Comparison of ENCODE assay signal across 8 cellular contexts in genomic region chr2:161237397-161238263, GRCh38.
A peak's percentile ranks its signal among the peaks of the same experiment; 100 is the strongest.
DNase-seq lines count a peak whose midpoint lies in the region; ATAC-seq and TF ChIP-seq lines count a peak whose summit lies in the region.

No MANE protein-coding gene starts in this region.

- TF ChIP-seq RAD21 in SK-N-SH (IDR thresholded peaks at IDR 0.05; ENCODE audit: low read length), result no peak

- CTCF ChIA-PET in SK-N-SH (lab: Yijun Ruan, JAX), result interaction anchor here (0.6 to 2.0 kb wide), 10 partner anchors 9 to 180 kb away, joined by 3 to 17 read pairs (median 4); no protein-coding TSS in a partner anchor

- peaks cover 5 to 11% of the 10 kb centered on the region in 2 experiments; a peak in 2 of 4 replicates for H3K4me1 ChIP-seq in SK-N-SH (ENCODE audit: control insufficient read depth in 1 of 2, insufficient read depth in 2 of 2, low read depth in 1 of 2, low read length in 1 of 2)
- peaks cover 5 to 15% of the 10 kb centered on the region in 2 donors for H3K4me1 ChIP-seq in adrenal gland (replicated peaks in 1 of 2)

- H3K9ac ChIP-seq in SK-N-SH, result no peak overlapping the region

- peak overlapping the region; percentile 82 for H2AFZ ChIP-seq in SK-N-SH (ENCODE audit: low read depth)

- TF ChIP-seq CTCF in SK-N-SH (IDR thresholded peaks at IDR 0.05) (no peak), adrenal gland (IDR thresholded peaks at IDR 0.05) (no peak)

- DNase-seq in Ammon's horn (ENCODE audit: low spot score) (peak; percentile 77), SK-N-SH (peak; percentile 78), adrenal gland (peak; percentile 40 to 85 (median 56)), left ventricle myocardium superior (peak; percentile 68), pons (ENCODE audit: low spot score) (peak; percentile 71), NCI-H128 (lab: John Stamatoyannopoulos, UW; ENCODE audit: unreplicated experiment) (no peak)

- H3K27me3 ChIP-seq in SK-N-SH (ENCODE audit: insufficient read depth), result no peaks in the 10 kb centered on the region
- H3K27me3 ChIP-seq in adrenal gland, result no peaks in the 10 kb centered on the region

- H3K4me2 ChIP-seq in SK-N-SH, result peak overlapping the region; percentile 74

- intact Hi-C loops in adrenal gland (cut with DNase I) (no loop called here), left ventricle myocardium superior (cut with micrococcal nuclease) (no loop called here)

- H3K4me3 ChIP-seq in SK-N-SH (ENCODE audit: low read depth in 2 of 2, low read length in 1 of 2) (peak overlapping the region; percentile 52 to 59; a peak in 3 of 4 replicates), adrenal gland (peak overlapping the region in 2 of 4 donors; percentile 16 to 86)

- no peaks in the 10 kb centered on the region for H3K79me2 ChIP-seq in SK-N-SH (ENCODE audit: insufficient read depth)

- H4K20me1 ChIP-seq in SK-N-SH (ENCODE audit: insufficient read depth), result no peaks in the 10 kb centered on the region

- POLR2A ChIA-PET in SK-N-SH (lab: Yijun Ruan, JAX), result no interaction called here

- TF ChIP-seq EP300 in SK-N-SH (IDR thresholded peaks at IDR 0.05; ENCODE audit: borderline replicate concordance in 1 of 2, low read depth in 1 of 2, low read length in 1 of 2), result no peak

- H3K9me3 ChIP-seq in SK-N-SH (no peaks in the 10 kb centered on the region), adrenal gland (replicated peaks in 1 of 3) (no peaks in the 10 kb centered on the region)

- H3K9me2 ChIP-seq in SK-N-SH, result no peaks in the 10 kb centered on the region

- H3K36me3 ChIP-seq in SK-N-SH (replicated peaks in 1 of 2; ENCODE audit: control insufficient read depth in 1 of 2, insufficient read depth in 2 of 2, low read length in 1 of 2) (peaks cover 15 to 16% of the 10 kb centered on the region in 2 experiments), adrenal gland (replicated peaks in 1 of 2) (no peaks in the 10 kb centered on the region)

- ATAC-seq in HG03432 (IDR thresholded peaks at IDR 0.05; ENCODE audit: unreplicated experiment), result peak; percentile 55
- peak; percentile 83 for ATAC-seq in left ventricle myocardium superior

- no peak overlapping the region for H3K27ac ChIP-seq in SK-N-SH (ENCODE audit: low read depth in 2 of 2, low read length in 1 of 2)
- H3K27ac ChIP-seq in adrenal gland, result peak overlapping the region in 1 of 5 donors; percentile 38

- peak; percentile 57 for TF ChIP-seq POLR2A in GM19193 (IDR thresholded peaks at IDR 0.05; ENCODE audit: extremely low read depth, insufficient read depth, insufficient read length)
- TF ChIP-seq POLR2A in adrenal gland (IDR thresholded peaks at IDR 0.05), result no peak

- H3F3A ChIP-seq in SK-N-SH (replicated peaks; ENCODE audit: insufficient read depth), result peaks cover 18% of the 10 kb centered on the region

- 48% methylated on average over 41 of the region's 49 CpGs for WGBS in SK-N-SH (ENCODE audit: low lambda C conversion rate)
- 0 to 9% (median 7%) methylated on average over 17 to 49 of the region's 49 CpGs for WGBS in adrenal gland, 4 donors

TF ChIP-seq in SK-N-SH, 30 proteins besides CTCF, POLR2A, EP300 and RAD21:
- TF ChIP-seq MXI1 (IDR thresholded peaks at IDR 0.05; ENCODE audit: low read depth, low read length) (peak; percentile 13; the same call in 1 of the 2 replicates), SIN3A (IDR thresholded peaks at IDR 0.05; ENCODE audit: borderline replicate concordance, low read depth, low read length) (no peak)
